9 cellular contexts compared by ENCODE assay signal in genomic region chr5:139526309-139527109, GRCh38. TPM values are rescaled to one million over a fixed set of nuclear protein-coding genes. Genes with fewer than 3 reads are reported as not detected.
"Had no signal": no experiment of that assay in that cellular context is flagged by ENCODE, and none has a peak within 500 bp of the region (broad histone marks: within the 10 kb centered on the region; RNA-seq: fewer than 3 reads in every experiment).

No MANE protein-coding gene starts in this region.

RNA-seq across cellular contexts. Expression of gene SMIM33, which starts 55.7 kb away (rescaled TPM):
- total RNA-seq: ascending aorta, cardiac septum, foreskin keratinocyte, left lung, mammary epithelial cell, natural killer cell, osteoblast, thyroid gland, uterus had no signal
- polyA plus RNA-seq: foreskin keratinocyte, mammary epithelial cell had no signal
